In the genomic region with DNA sequence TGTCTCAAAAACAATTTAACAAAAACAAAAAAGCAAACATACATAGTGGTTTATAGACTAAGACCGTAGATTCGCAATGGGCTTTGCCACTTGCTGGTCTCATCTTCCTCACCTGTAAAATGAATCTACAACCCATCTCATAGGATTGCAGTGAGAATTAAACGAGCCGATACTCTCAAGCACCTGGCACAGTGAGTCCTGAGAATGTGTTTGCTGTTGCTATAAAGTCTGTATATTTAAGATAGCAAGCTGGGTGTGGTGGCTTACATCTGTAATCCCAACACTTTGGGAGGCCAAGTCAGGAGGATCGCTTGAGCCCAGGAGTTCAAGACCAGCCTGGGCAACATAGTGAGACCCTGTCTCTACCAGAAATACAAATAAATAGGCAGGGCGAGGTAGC, we compare ENCODE assay signal across 36 cellular contexts. TPM values are rescaled to one million over a fixed set of nuclear protein-coding genes. Genes with fewer than 3 reads are reported as not detected.
"Had no signal": no experiment of that assay in that cellular context is flagged by ENCODE, and none has a peak within 500 bp of the region (broad histone marks: within the 10 kb centered on the region; RNA-seq: fewer than 3 reads in every experiment).

No MANE protein-coding gene starts in this region.

- H3K4me1 ChIP-seq: adrenal gland, body of pancreas, breast epithelium had no signal

- H3K4me1 Mint-ChIP-seq: activated CD4-positive, alpha-beta T cell treated with anti-CD3 and anti-CD28 coated beads for 36 hours; activated CD4-positive, alpha-beta T cell treated with anti-CD3 and anti-CD28 coated beads, Interleukin-2, amount 10 ng/mL, durations not matched to agents 7 days and 5 days; activated naive CD8-positive, alpha-beta T cell treated with anti-CD3 and anti-CD28 coated beads for 36 hours had no signal

- H3K4me3 ChIP-seq: adrenal gland, body of pancreas, breast epithelium had no signal

- H3K4me3 Mint-ChIP-seq: activated CD4-positive, alpha-beta memory T cell treated with anti-CD3 and anti-CD28 coated beads for 36 hours; activated CD4-positive, alpha-beta T cell treated with anti-CD3 and anti-CD28 coated beads for 36 hours; activated CD4-positive, alpha-beta T cell treated with anti-CD3 and anti-CD28 coated beads, Interleukin-2, amount 10 ng/mL, durations not matched to agents 7 days and 5 days; activated CD8-positive, alpha-beta T cell treated with anti-CD3 and anti-CD28 coated beads for 36 hours; activated naive CD4-positive, alpha-beta T cell treated with anti-CD3 and anti-CD28 coated beads for 36 hours; activated naive CD8-positive, alpha-beta T cell treated with anti-CD3 and anti-CD28 coated beads for 36 hours; activated T-cell treated with anti-CD3 and anti-CD28 coated beads, Interleukin-2, amount 50 U/mL, for 4 hours; activated T-cell treated with anti-CD3 and anti-CD28 coated beads, Interleukin-2, amount 50 U/mL, for 72 hours; activated T-helper 1 cell treated with anti-CD3 and anti-CD28 coated beads, Interleukin-12 subunit alpha, Interleukin-12 subunit beta, Interleukin-2, Interleukin-4 antibody, amounts not matched to agents 30 ng/mL and 10 ng/mL and 1 ng/mL, durations not matched to agents 14 hours and 24 hours and 36 hours; T-helper 1 cell treated with Interleukin-12 subunit alpha and Interleukin-12 subunit beta and Interleukin-4 antibody, amounts not matched to agents 30 μg/mL and 1 μg/mL, for 36 hours; T-helper 2 cell treated with Interferon-gamma antibody and Interleukin-4, amounts not matched to agents 5 μg/mL and 100 μg/mL, for 36 hours had no signal

- H3K9me3 Mint-ChIP-seq: activated CD4-positive, alpha-beta memory T cell treated with anti-CD3 and anti-CD28 coated beads for 36 hours; activated CD4-positive, alpha-beta T cell treated with anti-CD3 and anti-CD28 coated beads, Interleukin-2, amount 10 ng/mL, durations not matched to agents 7 days and 5 days; activated CD8-positive, alpha-beta T cell treated with anti-CD3 and anti-CD28 coated beads for 36 hours; activated naive CD4-positive, alpha-beta T cell treated with anti-CD3 and anti-CD28 coated beads for 36 hours; activated naive CD4-positive, alpha-beta T cell treated with anti-CD3 and anti-CD28 coated beads, Interleukin-2, amount 50 U/mL, for 72 hours; activated naive CD8-positive, alpha-beta T cell treated with anti-CD3 and anti-CD28 coated beads for 36 hours; activated T-cell treated with anti-CD3 and anti-CD28 coated beads, Interleukin-2, amount 50 U/mL, for 4 hours; activated T-cell treated with anti-CD3 and anti-CD28 coated beads, Interleukin-2, amount 50 U/mL, for 72 hours; activated T-helper 1 cell treated with anti-CD3 and anti-CD28 coated beads, Interleukin-12 subunit alpha, Interleukin-12 subunit beta, Interleukin-2, Interleukin-4 antibody, amounts not matched to agents 30 ng/mL and 10 ng/mL and 1 ng/mL, durations not matched to agents 14 hours and 24 hours and 36 hours; T-helper 1 cell treated with Interleukin-12 subunit alpha and Interleukin-12 subunit beta and Interleukin-4 antibody, amounts not matched to agents 30 μg/mL and 1 μg/mL, for 36 hours; T-helper 2 cell treated with Interferon-gamma antibody and Interleukin-4, amounts not matched to agents 5 μg/mL and 100 μg/mL, for 36 hours had no signal

- ATAC-seq: activated CD4-positive, alpha-beta T cell treated with anti-CD3 and anti-CD28 coated beads for 36 hours; activated CD4-positive, CD25-positive, alpha-beta regulatory T cell treated with anti-CD3 and anti-CD28 coated beads, Interleukin-2, amount 50 U/mL, for 24 hours; activated CD8-positive, alpha-beta T cell treated with anti-CD3 and anti-CD28 coated beads for 36 hours; activated naive CD4-positive, alpha-beta T cell treated with anti-CD3 and anti-CD28 coated beads, Interleukin-2, amount 50 U/mL, for 72 hours; activated T-cell treated with anti-CD3 and anti-CD28 coated beads, Interleukin-2, amount 50 U/mL, for 4 hours; activated T-cell treated with anti-CD3 and anti-CD28 coated beads, Interleukin-2, amount 50 U/mL, for 72 hours; body of pancreas had no signal

- H3K27ac Mint-ChIP-seq: activated CD4-positive, alpha-beta memory T cell treated with anti-CD3 and anti-CD28 coated beads for 36 hours; activated CD4-positive, alpha-beta T cell treated with anti-CD3 and anti-CD28 coated beads for 36 hours; activated CD4-positive, alpha-beta T cell treated with anti-CD3 and anti-CD28 coated beads, Interleukin-2, amount 10 ng/mL, durations not matched to agents 7 days and 5 days; activated CD8-positive, alpha-beta T cell treated with anti-CD3 and anti-CD28 coated beads for 36 hours; activated naive CD4-positive, alpha-beta T cell treated with anti-CD3 and anti-CD28 coated beads for 36 hours; activated naive CD4-positive, alpha-beta T cell treated with anti-CD3 and anti-CD28 coated beads, Interleukin-2, amount 50 U/mL, for 72 hours; activated naive CD8-positive, alpha-beta T cell treated with anti-CD3 and anti-CD28 coated beads for 36 hours; activated T-cell treated with anti-CD3 and anti-CD28 coated beads, Interleukin-2, amount 50 U/mL, for 72 hours; activated T-helper 1 cell treated with anti-CD3 and anti-CD28 coated beads, Interleukin-12 subunit alpha, Interleukin-12 subunit beta, Interleukin-2, Interleukin-4 antibody, amounts not matched to agents 30 ng/mL and 10 ng/mL and 1 ng/mL, durations not matched to agents 14 hours and 24 hours and 36 hours; T-helper 1 cell treated with Interleukin-12 subunit alpha and Interleukin-12 subunit beta and Interleukin-4 antibody, amounts not matched to agents 30 μg/mL and 1 μg/mL, for 36 hours; T-helper 2 cell treated with Interferon-gamma antibody and Interleukin-4, amounts not matched to agents 5 μg/mL and 100 μg/mL, for 36 hours had no signal

- DNase-seq: activated CD4-positive, alpha-beta memory T cell treated with anti-CD3 and anti-CD28 coated beads for 36 hours; activated CD4-positive, alpha-beta T cell treated with anti-CD3 and anti-CD28 coated beads for 1 hour; activated CD4-positive, alpha-beta T cell treated with anti-CD3 and anti-CD28 coated beads for 36 hours; activated CD4-positive, alpha-beta T cell treated with anti-CD3 and anti-CD28 coated beads for 48 hours; activated CD4-positive, alpha-beta T cell treated with anti-CD3 and anti-CD28 coated beads, Interleukin-2, amount 10 ng/mL, durations not matched to agents 7 days and 5 days; activated CD4-positive, alpha-beta T cell treated with anti-CD3 and anti-CD28 coated beads, Interleukin-2, amount 50 U/mL, for 4 hours; activated CD4-positive, CD25-positive, alpha-beta regulatory T cell; activated CD8-positive, alpha-beta memory T cell treated with anti-CD3 and anti-CD28 coated beads, Interleukin-2, amount 50 U/mL, for 4 hours; activated CD8-positive, alpha-beta T cell treated with anti-CD3 and anti-CD28 coated beads for 36 hours; activated effector memory CD4-positive, alpha-beta T cell treated with anti-CD3 and anti-CD28 coated beads, Interleukin-2, amount 50 U/mL, for 16 hours; activated gamma-delta T cell treated with Interleukin-2 at 50 U/mL for 16 hours; activated naive CD4-positive, alpha-beta T cell; activated naive CD4-positive, alpha-beta T cell treated with anti-CD3 and anti-CD28 coated beads for 36 hours; activated naive CD4-positive, alpha-beta T cell treated with anti-CD3 and anti-CD28 coated beads, Interleukin-2, amount 50 U/mL, for 16 hours; activated naive CD8-positive, alpha-beta T cell treated with anti-CD3 and anti-CD28 coated beads for 36 hours; activated T-cell treated with anti-CD3 and anti-CD28 coated beads for 4 hours; activated T-cell treated with anti-CD3 and anti-CD28 coated beads, Interleukin-2, amount 50 U/mL, for 1 hour; activated T-cell treated with anti-CD3 and anti-CD28 coated beads, Interleukin-2, amount 50 U/mL, for 4 hours; activated T-cell treated with anti-CD3 and anti-CD28 coated beads, Interleukin-2, amount 50 U/mL, for 72 hours; adrenal gland; amniotic stem cell; aorta; body of pancreas; brain microvascular endothelial cell; central memory CD4-positive, alpha-beta T cell; SW 1271; T-helper 1 cell; T-helper 2 cell; T-helper 9 cell had no signal

- H3K9me3 ChIP-seq: adrenal gland, body of pancreas, breast epithelium had no signal

- H3K36me3 Mint-ChIP-seq: activated CD4-positive, alpha-beta memory T cell treated with anti-CD3 and anti-CD28 coated beads for 36 hours; activated naive CD4-positive, alpha-beta T cell treated with anti-CD3 and anti-CD28 coated beads, Interleukin-2, amount 50 U/mL, for 72 hours; activated naive CD8-positive, alpha-beta T cell treated with anti-CD3 and anti-CD28 coated beads for 36 hours had no signal

- H3K36me3 ChIP-seq: adrenal gland, brain microvascular endothelial cell, breast epithelium had no signal

RNA-seq across cellular contexts. Expression of gene EXOC3L2, which starts 22.5 kb away (rescaled TPM):
- total RNA-seq: activated CD4-positive, alpha-beta memory T cell treated with anti-CD3 and anti-CD28 coated beads for 36 hours; activated CD4-positive, alpha-beta T cell treated with anti-CD3 and anti-CD28 coated beads for 36 hours; activated CD4-positive, alpha-beta T cell treated with anti-CD3 and anti-CD28 coated beads, Interleukin-2, amount 10 ng/mL, durations not matched to agents 7 days and 5 days; activated CD8-positive, alpha-beta memory T cell treated with anti-CD3 and anti-CD28 coated beads for 36 hours; activated CD8-positive, alpha-beta T cell treated with anti-CD3 and anti-CD28 coated beads for 36 hours; activated naive CD4-positive, alpha-beta T cell treated with anti-CD3 and anti-CD28 coated beads for 36 hours; activated naive CD4-positive, alpha-beta T cell treated with anti-CD3 and anti-CD28 coated beads, Interleukin-2, amount 50 U/mL, for 72 hours; activated naive CD8-positive, alpha-beta T cell treated with anti-CD3 and anti-CD28 coated beads for 36 hours; activated T-cell treated with anti-CD3 and anti-CD28 coated beads, Interleukin-2, amount 50 U/mL, for 4 hours; activated T-cell treated with anti-CD3 and anti-CD28 coated beads, Interleukin-2, amount 50 U/mL, for 72 hours; activated T-helper 1 cell treated with anti-CD3 and anti-CD28 coated beads, Interleukin-12 subunit alpha, Interleukin-12 subunit beta, Interleukin-2, Interleukin-4 antibody, amounts not matched to agents 30 ng/mL and 10 ng/mL and 1 ng/mL, durations not matched to agents 14 hours and 24 hours and 36 hours had no signal
